Comparison of ENCODE assay signal across 15 cellular contexts in genomic region chr20:57990396-57990987, GRCh38.
DNase-seq lines count a peak whose midpoint lies in the region; ATAC-seq and TF ChIP-seq lines count a peak whose summit lies in the region.
"Had no signal": no experiment of that assay in that cellular context is flagged by ENCODE, and none has a peak within 500 bp of the region (broad histone marks: within the 10 kb centered on the region; RNA-seq: fewer than 3 reads in every experiment).

No MANE protein-coding gene starts in this region.

- no peaks in the 10 kb centered on the region for H3K79me2 ChIP-seq in osteoblast (ENCODE audit: insufficient read depth, low read length)

- H3K4me3 ChIP-seq in osteoblast (ENCODE audit: insufficient read depth, low read length) (no peak overlapping the region), Peyer's patch (no peak overlapping the region)
- H3K4me3 ChIP-seq: BLaER1 treated with 17β-estradiol and CSF1 and Interleukin-3, amounts not matched to agents 10 nM and 100 nM; cardiac muscle cell; uterus had no signal

- H3K4me1 ChIP-seq in osteoblast (ENCODE audit: insufficient read depth, low read length): peaks cover 31% of the 10 kb centered on the region
- H3K4me1 ChIP-seq in Peyer's patch: no peaks in the 10 kb centered on the region
- H3K4me1 ChIP-seq: uterus had no signal

- TF ChIP-seq CTCF in osteoblast (IDR thresholded peaks at IDR 0.05; ENCODE audit: extremely low read depth, low read depth, low read length) (no peak), Peyer's patch (IDR thresholded peaks at IDR 0.05) (no peak)

- DNase-seq in EL (peak; percentile 71), SK-MEL-5 (ENCODE audit: low read depth, low spot score) (peak; percentile 9), fibroblast of gingiva (ENCODE audit: low read depth) (peak; percentile 65), osteoblast (ENCODE audit: insufficient read length, low spot score, missing footprints) (peak; percentile 87), Peyer's patch (no peak), C1 segment of cervical spinal cord (lab: John Stamatoyannopoulos, UW) (no peak)
- DNase-seq in activated T-cell treated with anti-CD3 and anti-CD28 coated beads, Interleukin-2, amount 50 U/mL, for 1 hour: no peak
- DNase-seq: H7; RPMI8226; stimulated activated CD4-positive, alpha-beta T cell treated with anti-CD3 and anti-CD28 coated beads, Interleukin-2, amount 100 ng/mL, for 48 hours; T-helper 9 cell had no signal

- in situ Hi-C loops in SK-MEL-5 (cut with HindIII; ENCODE audit: low pct_unique_long_range_greater_than_20kb, low sequenced_read_pairs): no loop called here

- no peaks in the 10 kb centered on the region for H3K36me3 ChIP-seq in osteoblast (ENCODE audit: insufficient read depth, low read length)
- no peaks in the 10 kb centered on the region for H3K36me3 ChIP-seq in Peyer's patch
- H3K36me3 ChIP-seq: BLaER1 treated with 17β-estradiol and CSF1 and Interleukin-3, amounts not matched to agents 10 nM and 100 nM; cardiac muscle cell; uterus had no signal

- H4K20me1 ChIP-seq in osteoblast (ENCODE audit: insufficient read depth, low read length): no peaks in the 10 kb centered on the region
- H4K20me1 ChIP-seq: BLaER1 treated with 17β-estradiol and CSF1 and Interleukin-3, amounts not matched to agents 10 nM and 100 nM had no signal

- H3K27me3 ChIP-seq in osteoblast (ENCODE audit: insufficient read depth, low read length) (no peaks in the 10 kb centered on the region), Peyer's patch (no peaks in the 10 kb centered on the region)
- H3K27me3 ChIP-seq: BLaER1 treated with 17β-estradiol and CSF1 and Interleukin-3, amounts not matched to agents 10 nM and 100 nM; uterus had no signal

- no peak overlapping the region for H2AFZ ChIP-seq in osteoblast (ENCODE audit: low read length)

- no peak for TF ChIP-seq POLR2A in Peyer's patch (IDR thresholded peaks at IDR 0.05)

- H3K4me2 ChIP-seq in osteoblast (ENCODE audit: insufficient read depth, low read length): peak overlapping the region; percentile 74

- H3K9me3 ChIP-seq in osteoblast (ENCODE audit: low read depth, low read length): no peaks in the 10 kb centered on the region
- H3K9me3 ChIP-seq in Peyer's patch: no peaks in the 10 kb centered on the region
- H3K9me3 ChIP-seq: BLaER1 treated with 17β-estradiol and CSF1 and Interleukin-3, amounts not matched to agents 10 nM and 100 nM; uterus had no signal

- ATAC-seq in GM18519 (IDR thresholded peaks at IDR 0.05; ENCODE audit: low FRiP score, unreplicated experiment): no peak

- H3K27ac ChIP-seq in osteoblast (ENCODE audit: low read depth, low read length) (peak overlapping the region; percentile 90), Peyer's patch (no peak overlapping the region)
- H3K27ac ChIP-seq: BLaER1 treated with 17β-estradiol and CSF1 and Interleukin-3, amounts not matched to agents 10 nM and 100 nM; cardiac muscle cell; uterus had no signal

Comparison
In these comparisons a context has a peak if more than half of its experiments do, and no peak if none do; other contexts are left out.
1. DNase-seq: peak in EL (single experiment), SK-MEL-5 (single experiment), fibroblast of gingiva (single experiment) and osteoblast (single experiment); none in Peyer's patch (0 of 3), C1 segment of cervical spinal cord (0 of 14) and activated T-cell treated with anti-CD3 and anti-CD28 coated beads, Interleukin-2, amount 50 U/mL, for 1 hour (single experiment).